In genomic region chr6:90346729-90347128, GRCh38 we compare ENCODE assay signal across 5 cellular contexts. TPM values are rescaled to one million over a fixed set of nuclear protein-coding genes. Genes with fewer than 3 reads are reported as not detected.
"Had no signal": no experiment of that assay in that cellular context is flagged by ENCODE, and none has a peak within 500 bp of the region (broad histone marks: within the 10 kb centered on the region; RNA-seq: fewer than 3 reads in every experiment).

No MANE protein-coding gene starts in this region.

- H3K4me2 ChIP-seq: GM23338 had no signal

- H3K4me3 Mint-ChIP-seq: GM23338, H9 had no signal

- H3K27ac Mint-ChIP-seq: GM23338, H9 had no signal

- DNase-seq: H9, HCEC 1CT, IMR-90 had no signal

- H3K9me3 Mint-ChIP-seq: GM23338, H9 had no signal

- H3K4me3 ChIP-seq: GM23338 had no signal

- H2AFZ ChIP-seq: GM23338 had no signal

- ATAC-seq: GM23338 had no signal

RNA-seq across cellular contexts. Expression of gene BACH2, which starts 50.1 kb away (rescaled TPM):
- total RNA-seq: HT-29 had no signal
